Comparison of ENCODE assay signal across 1 cellular context in the genomic region with DNA sequence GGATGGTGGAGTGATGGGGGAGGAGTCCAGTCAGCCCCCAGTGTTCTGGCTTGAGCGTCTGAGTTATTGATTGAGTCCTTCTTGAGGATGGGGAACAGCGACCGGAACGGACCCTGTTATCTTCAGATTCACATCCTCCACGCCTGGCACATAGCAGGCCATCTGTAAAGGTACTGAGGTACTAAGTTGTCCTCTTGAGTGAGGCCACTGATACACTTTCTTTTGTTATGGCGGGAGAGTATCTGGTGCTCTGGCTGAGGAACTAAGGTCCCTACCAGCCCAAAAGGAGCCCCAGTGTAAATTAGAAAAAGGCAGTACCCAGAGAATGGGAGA.
TF ChIP-seq lines count a peak whose summit lies in the region.

No MANE protein-coding gene starts in this region.

TF ChIP-seq in HEK293, 187 proteins besides CTCF, POLR2A, EP300 and RAD21 (continued from another document):
- TF ChIP-seq ZNF658 (tag by site-specific recombination; IDR thresholded peaks at IDR 0.05): no peak
- no peak for TF ChIP-seq ZNF132 (tag by site-specific recombination; IDR thresholded peaks at IDR 0.05; ENCODE audit: borderline replicate concordance)
